In the genomic region with DNA sequence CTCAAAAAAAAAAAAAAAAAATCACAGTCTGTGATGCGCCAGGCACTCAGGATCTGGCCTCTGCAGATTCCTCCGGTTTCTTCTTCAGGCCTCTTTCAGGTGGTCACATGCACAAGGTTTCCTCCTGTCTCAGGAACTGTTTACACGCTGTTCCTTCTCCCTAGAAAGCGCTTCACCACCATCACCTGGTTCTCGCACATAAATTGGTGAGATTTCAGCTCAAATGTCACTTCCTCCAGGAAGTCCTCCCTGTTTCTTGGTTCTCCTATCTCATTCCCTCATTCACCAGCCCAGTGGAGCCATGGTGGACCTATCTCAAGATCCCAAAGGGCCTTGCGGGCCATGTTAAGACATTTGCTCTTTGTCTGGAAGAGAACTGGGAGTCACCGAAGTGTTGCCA, we compare ENCODE assay signal across 14 cellular contexts. TPM values are rescaled to one million over a fixed set of nuclear protein-coding genes. Genes with fewer than 3 reads are reported as not detected.
A peak's percentile ranks its signal among the peaks of the same experiment; 100 is the strongest.
DNase-seq lines count a peak whose midpoint lies in the region; ATAC-seq and TF ChIP-seq lines count a peak whose summit lies in the region.
"Had no signal": no experiment of that assay in that cellular context is flagged by ENCODE, and none has a peak within 500 bp of the region (broad histone marks: within the 10 kb centered on the region; RNA-seq: fewer than 3 reads in every experiment).

No MANE protein-coding gene starts in this region.

- peak overlapping the region; percentile 52 for H3K4me3 Mint-ChIP-seq in T-helper 2 cell treated with Interferon-gamma antibody and Interleukin-4, amounts not matched to agents 5 μg/mL and 100 μg/mL, for 36 hours
- H3K4me3 Mint-ChIP-seq in Calu3 (ENCODE audit: low read depth, unreplicated experiment) (no peak overlapping the region), natural killer cell (peak overlapping the region; percentile 2)
- H3K4me3 Mint-ChIP-seq in activated T-helper 17 cell treated with anti-CD3 and anti-CD28 coated beads, Interleukin-2, amount 50 U/mL, for 72 hours: peak overlapping the region; percentile 85

- H3K27me3 Mint-ChIP-seq in T-helper 2 cell treated with Interferon-gamma antibody and Interleukin-4, amounts not matched to agents 5 μg/mL and 100 μg/mL, for 36 hours (ENCODE audit: low read depth): no peaks in the 10 kb centered on the region
- H3K27me3 Mint-ChIP-seq in Calu3 (ENCODE audit: unreplicated experiment) (peaks cover 13% of the 10 kb centered on the region), natural killer cell (ENCODE audit: low read depth in 2 of 2) (no peaks in the 10 kb centered on the region)
- no peaks in the 10 kb centered on the region for H3K27me3 Mint-ChIP-seq in activated T-helper 17 cell treated with anti-CD3 and anti-CD28 coated beads, Interleukin-2, amount 50 U/mL, for 72 hours

- H3K27ac Mint-ChIP-seq in T-helper 2 cell treated with Interferon-gamma antibody and Interleukin-4, amounts not matched to agents 5 μg/mL and 100 μg/mL, for 36 hours: peak overlapping the region; percentile 55
- H3K27ac Mint-ChIP-seq in Calu3 (ENCODE audit: unreplicated experiment): no peak overlapping the region
- H3K27ac Mint-ChIP-seq in activated T-helper 17 cell treated with anti-CD3 and anti-CD28 coated beads, Interleukin-2, amount 50 U/mL, for 72 hours: peak overlapping the region; percentile 59
- no peak overlapping the region for H3K27ac Mint-ChIP-seq in natural killer cell

- ATAC-seq in activated T-helper 17 cell treated with anti-CD3 and anti-CD28 coated beads, Interleukin-2, amount 50 U/mL, for 72 hours (replicated peaks): no peak
- ATAC-seq in natural killer cell (no peak), GM21381 (IDR thresholded peaks at IDR 0.05; ENCODE audit: unreplicated experiment) (no peak)

- H3K36me3 Mint-ChIP-seq in T-helper 2 cell treated with Interferon-gamma antibody and Interleukin-4, amounts not matched to agents 5 μg/mL and 100 μg/mL, for 36 hours (ENCODE audit: low read depth): no peaks in the 10 kb centered on the region
- H3K36me3 Mint-ChIP-seq in Calu3 (ENCODE audit: insufficient read depth, unreplicated experiment) (peaks cover 22% of the 10 kb centered on the region), natural killer cell (no peaks in the 10 kb centered on the region)
- H3K36me3 Mint-ChIP-seq in activated T-helper 17 cell treated with anti-CD3 and anti-CD28 coated beads, Interleukin-2, amount 50 U/mL, for 72 hours (ENCODE audit: low read depth): no peaks in the 10 kb centered on the region

- intact Hi-C loops in Calu3 (cut with micrococcal nuclease; ENCODE audit: unreplicated experiment) (no loop called here), natural killer cell (cut with micrococcal nuclease) (no loop called here)

- CTCF ChIA-PET in Calu3 (lab: Charles Lee): no interaction called here

- no peaks in the 10 kb centered on the region for H3K9me3 Mint-ChIP-seq in T-helper 2 cell treated with Interferon-gamma antibody and Interleukin-4, amounts not matched to agents 5 μg/mL and 100 μg/mL, for 36 hours
- H3K9me3 Mint-ChIP-seq in Calu3 (ENCODE audit: low read depth, unreplicated experiment) (no peaks in the 10 kb centered on the region), natural killer cell (no peaks in the 10 kb centered on the region)
- H3K9me3 Mint-ChIP-seq in activated T-helper 17 cell treated with anti-CD3 and anti-CD28 coated beads, Interleukin-2, amount 50 U/mL, for 72 hours: no peaks in the 10 kb centered on the region

- DNase-seq in T-helper 2 cell treated with Interferon-gamma antibody and Interleukin-4, amounts not matched to agents 5 μg/mL and 100 μg/mL, for 36 hours (ENCODE audit: low spot score): no peak
- DNase-seq in T-helper 2 cell (no peak), Calu3 (no peak), natural killer cell (no peak), ecto neural progenitor cell (ENCODE audit: low spot score) (no peak), NCI-H510A (lab: John Stamatoyannopoulos, UW) (no peak)
- DNase-seq: 8988T, DND-41, NCI-H1417 treated with DMSO at 0.1 percent for 48 hours, NCI-H226, spleen, SW 1271 had no signal

- BruUV-seq in Calu3 (replicated peaks; lab: Mats Ljungman, UMichigan): TSS peak; percentile 72

- TF ChIP-seq CTCF in Calu3 (IDR thresholded peaks at IDR 0.05; ENCODE audit: unreplicated experiment) (no peak), natural killer cell (IDR thresholded peaks at IDR 0.05) (no peak)

- H3K4me1 Mint-ChIP-seq in T-helper 2 cell treated with Interferon-gamma antibody and Interleukin-4, amounts not matched to agents 5 μg/mL and 100 μg/mL, for 36 hours (ENCODE audit: low read depth): peaks cover 22% of the 10 kb centered on the region
- no peaks in the 10 kb centered on the region for H3K4me1 Mint-ChIP-seq in Calu3 (ENCODE audit: low read depth, unreplicated experiment)
- H3K4me1 Mint-ChIP-seq in activated T-helper 17 cell treated with anti-CD3 and anti-CD28 coated beads, Interleukin-2, amount 50 U/mL, for 72 hours: peaks cover 4% of the 10 kb centered on the region
- peaks cover 0 to 16% of the 10 kb centered on the region in 2 donors for H3K4me1 Mint-ChIP-seq in natural killer cell

RNA-seq across cellular contexts. Expression of gene HMGN2, which starts 26.7 kb away (rescaled TPM):
- total RNA-seq in Calu3 (2022) (269 and 290 TPM in 2 replicates), natural killer cell (100 to 1,000 TPM; 315 to 364 (median 326) TPM)
- 100 to 1,000 TPM; 551 to 805 TPM for total RNA-seq in activated T-helper 17 cell treated with anti-CD3 and anti-CD28 coated beads, Interleukin-2, amount 50 U/mL, for 72 hours

RNA-seq across cellular contexts. Expression of gene RPS6KA1, which starts 30.7 kb away (rescaled TPM):
- total RNA-seq in Calu3 (2022) (25.8 and 28.1 TPM in 2 replicates), natural killer cell (100 to 1,000 TPM; 191 to 226 (median 215) TPM)
- 100 to 1,000 TPM; 154 to 211 TPM for total RNA-seq in activated T-helper 17 cell treated with anti-CD3 and anti-CD28 coated beads, Interleukin-2, amount 50 U/mL, for 72 hours

Comparison
In these comparisons a context has a peak if more than half of its experiments do, and no peak if none do; other contexts are left out.
1. H3K27ac Mint-ChIP-seq: peak in T-helper 2 cell treated with Interferon-gamma antibody and Interleukin-4, amounts not matched to agents 5 μg/mL and 100 μg/mL, for 36 hours (single experiment) and activated T-helper 17 cell treated with anti-CD3 and anti-CD28 coated beads, Interleukin-2, amount 50 U/mL, for 72 hours (single experiment); none in Calu3 (single experiment) and natural killer cell (0 of 2).